8 cellular contexts compared by ENCODE assay signal in genomic region chr5:61280766-61281427, GRCh38. TPM values are rescaled to one million over a fixed set of nuclear protein-coding genes. Genes with fewer than 3 reads are reported as not detected.
DNase-seq lines count a peak whose midpoint lies in the region; TF ChIP-seq lines count a peak whose summit lies in the region.

No MANE protein-coding gene starts in this region.

- H3K36me3 ChIP-seq in breast epithelium (no peaks in the 10 kb centered on the region), thyroid gland (no peaks in the 10 kb centered on the region), HAP-1 (replicated peaks) (no peaks in the 10 kb centered on the region)

- no peaks in the 10 kb centered on the region for H3K9me3 ChIP-seq in breast epithelium
- H3K9me3 ChIP-seq in thyroid gland, result no peaks in the 10 kb centered on the region
- H3K9me3 ChIP-seq in HAP-1, result no peaks in the 10 kb centered on the region

- POLR2A ChIA-PET in MCF 10A (lab: Yijun Ruan, JAX), result interaction anchor here (0.6 to 5.1 kb wide), 7 partner anchors 14 to 118 kb away, joined by 4 to 35 read pairs (median 20); partner anchors contain the start of gene ZSWIM6

- peak; percentile 85 for DNase-seq in MCF 10A (ENCODE audit: unreplicated experiment)
- no peak for DNase-seq in breast epithelium (ENCODE audit: low spot score in 2 of 2)
- peak; percentile 87 for DNase-seq in NCI-H446 treated with DMSO at 0.1 percent for 48 hours (lab: John Stamatoyannopoulos, UW)
- DNase-seq in cerebellum (ENCODE audit: low spot score), result peak; percentile 35
- DNase-seq in thyroid gland, result peak; percentile 89 to 93
- DNase-seq in NCI-H1048 (lab: John Stamatoyannopoulos, UW), result no peak
- DNase-seq in GM13977 (ENCODE audit: low spot score), result no peak
- DNase-seq in HAP-1 (ENCODE audit: low spot score in 2 of 2), result no peak

- intact Hi-C loops in MCF 10A (cut with micrococcal nuclease) (loop anchor here (1.0 kb wide), 1 partner anchor 50 kb away; no protein-coding TSS in a partner anchor), breast epithelium (cut with DNase I; ENCODE audit: low total_unique reads) (no loop called here), thyroid gland (cut with DNase I) (no loop called here)

- no peak for TF ChIP-seq CTCF in MCF 10A (IDR thresholded peaks at IDR 0.05; ENCODE audit: unreplicated experiment)
- no peak for TF ChIP-seq CTCF in breast epithelium (IDR thresholded peaks at IDR 0.05)
- no peak for TF ChIP-seq CTCF in thyroid gland (IDR thresholded peaks at IDR 0.05)
- no peak for TF ChIP-seq CTCF in GM13977 (IDR thresholded peaks at IDR 0.05; ENCODE audit: extremely low read depth, insufficient read depth, missing control alignments)

- no TSS peak for BruUV-seq in MCF 10A (replicated peaks; lab: Mats Ljungman, UMichigan)

- H3K4me3 Mint-ChIP-seq in MCF 10A (ENCODE audit: unreplicated experiment), result no peak overlapping the region

- H3K36me3 Mint-ChIP-seq in MCF 10A (ENCODE audit: insufficient read depth, unreplicated experiment), result no peaks in the 10 kb centered on the region

- H3K27me3 Mint-ChIP-seq in MCF 10A (ENCODE audit: insufficient read depth, unreplicated experiment), result no peaks in the 10 kb centered on the region

- no peak overlapping the region for H3K4me3 ChIP-seq in breast epithelium
- H3K4me3 ChIP-seq in thyroid gland (replicated peaks in 1 of 3), result no peak overlapping the region
- H3K4me3 ChIP-seq in HAP-1, result no peak overlapping the region

- no peak overlapping the region for H3K27ac Mint-ChIP-seq in MCF 10A (ENCODE audit: low read depth, unreplicated experiment)

- H3K27ac ChIP-seq in breast epithelium (no peak overlapping the region), thyroid gland (peak overlapping the region in 2 of 3 donors; percentile 68 to 70)

- in situ Hi-C loops in GM13977 (cut with MboI; ENCODE audit: low pct_unique_long_range_greater_than_20kb, low sequenced_read_pairs, unreplicated experiment) (no loop called here), HAP-1 (cut with MboI; ENCODE audit: low sequenced_read_pairs) (no loop called here)

- H3K9me3 Mint-ChIP-seq in MCF 10A (ENCODE audit: unreplicated experiment), result no peaks in the 10 kb centered on the region

- no peaks in the 10 kb centered on the region for H3K4me1 ChIP-seq in breast epithelium
- H3K4me1 ChIP-seq in thyroid gland, result peaks cover 22 to 26% of the 10 kb centered on the region in 2 donors
- H3K4me1 ChIP-seq in HAP-1, result no peaks in the 10 kb centered on the region

- TF ChIP-seq POLR2A in breast epithelium (IDR thresholded peaks at IDR 0.05) (no peak), thyroid gland (IDR thresholded peaks at IDR 0.05) (no peak)

- 13 to 14% methylated on average over 2 of the region's 2 CpGs for WGBS in thyroid gland, 2 donors

- H3K4me1 Mint-ChIP-seq in MCF 10A (ENCODE audit: insufficient read depth, unreplicated experiment), result peaks cover 34% of the 10 kb centered on the region

- CTCF ChIA-PET in MCF 10A (lab: Yijun Ruan, JAX), result interaction anchor here (0.6 to 1.1 kb wide), 3 partner anchors 20 to 584 kb away, joined by 3 to 4 read pairs (median 3); no protein-coding TSS in a partner anchor

- no peaks in the 10 kb centered on the region for H3K27me3 ChIP-seq in breast epithelium
- no peaks in the 10 kb centered on the region for H3K27me3 ChIP-seq in thyroid gland
- H3K27me3 ChIP-seq in HAP-1 (ENCODE audit: low read depth), result no peaks in the 10 kb centered on the region

RNA-seq across cellular contexts. Expression of gene ZSWIM6, which starts 51.2 kb away (rescaled TPM):
- total RNA-seq in MCF 10A (2022), result 12.0 and 13.5 TPM in 2 replicates
- total RNA-seq in breast epithelium, result 10 to 100 TPM; 10.2 to 16.8 (median 11.2) TPM
- total RNA-seq in cerebellum, result 29.8 TPM
- total RNA-seq in thyroid gland, result 10 to 100 TPM; 11.8 to 20.1 (median 14.5) TPM

Comparison
In these comparisons a context has a peak if more than half of its experiments do, and no peak if none do; other contexts are left out.
1. DNase-seq: peak in MCF 10A (single experiment), NCI-H446 treated with DMSO at 0.1 percent for 48 hours (single experiment), cerebellum (single experiment) and thyroid gland (2 of 2); none in breast epithelium (0 of 2), NCI-H1048 (single experiment), GM13977 (single experiment) and HAP-1 (0 of 2).
2. H3K27ac ChIP-seq: peak in thyroid gland (2 of 3); none in breast epithelium (0 of 2).